In the genomic region with DNA sequence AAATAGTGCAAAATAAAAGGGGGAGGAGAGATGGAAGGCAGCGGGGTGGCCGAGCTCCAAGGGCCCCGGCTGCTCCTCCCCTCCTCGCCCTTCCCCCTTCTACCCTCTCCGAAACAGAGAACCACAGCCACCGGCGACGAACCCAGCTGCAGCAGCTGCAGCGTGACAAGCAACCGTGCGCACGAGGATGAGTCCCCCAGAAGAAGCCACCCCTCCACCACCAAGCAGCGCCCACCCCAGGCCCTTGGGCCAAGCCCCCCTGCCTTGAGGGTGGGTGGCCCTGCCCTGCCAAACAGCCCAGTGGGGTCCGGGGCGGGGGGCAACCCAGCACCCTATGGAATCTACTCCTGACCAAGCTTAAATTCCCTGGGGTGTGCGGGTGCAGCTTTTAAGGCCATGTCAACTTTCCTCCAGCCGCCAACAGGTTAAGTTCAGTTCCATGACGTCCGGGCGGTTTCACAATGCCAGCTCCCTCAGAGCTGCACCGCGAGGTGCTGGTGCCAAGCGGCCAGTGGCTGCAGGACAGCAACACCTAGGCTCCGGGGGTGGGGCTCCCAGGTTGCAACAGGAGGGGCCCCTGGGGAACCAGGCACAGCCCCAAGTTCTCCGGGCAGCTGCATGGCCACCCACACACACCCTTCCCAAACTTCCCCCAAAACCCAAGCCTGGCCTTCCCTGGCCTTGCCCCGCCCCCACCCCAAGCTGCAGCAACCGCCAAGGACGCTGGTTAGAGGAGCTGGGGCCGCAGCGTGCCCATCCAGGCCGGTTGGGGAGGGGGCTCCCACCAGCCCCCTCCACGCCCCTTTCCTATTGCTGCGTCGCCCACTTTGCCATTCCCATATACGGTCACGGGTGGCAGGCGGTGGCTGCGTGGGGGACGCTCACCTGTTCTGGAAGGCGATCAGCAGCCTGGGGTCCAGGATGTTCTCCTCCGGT, we compare ENCODE assay signal across 8 cellular contexts. TPM values are rescaled to one million over a fixed set of nuclear protein-coding genes. Genes with fewer than 3 reads are reported as not detected.
A peak's percentile ranks its signal among the peaks of the same experiment; 100 is the strongest.
DNase-seq lines count a peak whose midpoint lies in the region; ATAC-seq and TF ChIP-seq lines count a peak whose summit lies in the region.

No MANE protein-coding gene starts in this region.

- ATAC-seq in HG03095 (IDR thresholded peaks at IDR 0.05; ENCODE audit: unreplicated experiment): no peak

- H3K79me2 ChIP-seq in hepatocyte: peaks cover 43% of the 10 kb centered on the region

- H3K4me3 ChIP-seq in BLaER1: peak overlapping the region; percentile 86
- H3K4me3 ChIP-seq in adrenal gland: peak overlapping the region in 3 of 4 donors; percentile 22 to 96 (median 49)
- peak overlapping the region; percentile 85 for H3K4me3 ChIP-seq in hepatocyte
- peak overlapping the region; percentile 79 for H3K4me3 ChIP-seq in skeletal muscle cell (ENCODE audit: low read depth, low read length)

- H4K20me1 ChIP-seq in BLaER1: peaks cover 90% of the 10 kb centered on the region
- H4K20me1 ChIP-seq in hepatocyte (ENCODE audit: insufficient read depth, poor library complexity, severe bottlenecking): peaks cover 62% of the 10 kb centered on the region

- peaks cover 27% of the 10 kb centered on the region for H3K36me3 ChIP-seq in BLaER1
- peaks cover 0 to 22% of the 10 kb centered on the region in 2 donors for H3K36me3 ChIP-seq in adrenal gland (replicated peaks in 1 of 2)
- H3K36me3 ChIP-seq in hepatocyte (replicated peaks; ENCODE audit: insufficient read depth, low read depth): no peaks in the 10 kb centered on the region

- H3K27ac ChIP-seq in BLaER1 (peak overlapping the region; percentile 92), adrenal gland (peak overlapping the region in 4 of 5 donors; percentile 62 to 95 (median 76)), hepatocyte (peak overlapping the region; percentile 99)

- H3K27me3 ChIP-seq in BLaER1 (peaks cover 27% of the 10 kb centered on the region), adrenal gland (peaks cover 22% of the 10 kb centered on the region), hepatocyte (peaks cover 25% of the 10 kb centered on the region)

- 17 to 43% (median 23%) methylated on average over 12 to 41 of the region's 41 CpGs for WGBS in adrenal gland, 4 donors
- WGBS in hepatocyte (ENCODE audit: low lambda C conversion rate, missing lambda C conversion rate): 15% methylated on average over 29 of the region's 41 CpGs

- peak overlapping the region; percentile 88 for H3K9ac ChIP-seq in BLaER1

- intact Hi-C loops in adrenal gland (cut with DNase I): loop anchor here in 1 of 2 donors (5.0 kb wide), 1 partner anchor 35 kb away; no protein-coding TSS in a partner anchor

- no peak overlapping the region for H2AFZ ChIP-seq in hepatocyte

- H3K9me2 ChIP-seq in hepatocyte (replicated peaks; ENCODE audit: insufficient read depth): no peaks in the 10 kb centered on the region

- TF ChIP-seq POLR2A in GM19099 (IDR thresholded peaks at IDR 0.05; ENCODE audit: extremely low read depth, insufficient read length, low read depth) (peak; percentile 29), adrenal gland (IDR thresholded peaks at IDR 0.05) (peak in 1 of 2 donors; percentile 82)

- H3K4me1 ChIP-seq in BLaER1 (peaks cover 70% of the 10 kb centered on the region), adrenal gland (replicated peaks in 1 of 2) (peaks cover 36 to 52% of the 10 kb centered on the region in 2 donors), hepatocyte (ENCODE audit: insufficient read depth) (peaks cover 57% of the 10 kb centered on the region)

- TF ChIP-seq CTCF in adrenal gland (IDR thresholded peaks at IDR 0.05) (peak in 4 of 6 experiments; percentile 19 to 50 (median 44)), hepatocyte (IDR thresholded peaks at IDR 0.05; ENCODE audit: poor library complexity) (no peak)

- H3K4me2 ChIP-seq in BLaER1: peak overlapping the region; percentile 100
- H3K4me2 ChIP-seq in hepatocyte: peak overlapping the region; percentile 97

- H3K9me3 ChIP-seq in BLaER1: no peaks in the 10 kb centered on the region
- no peaks in the 10 kb centered on the region for H3K9me3 ChIP-seq in adrenal gland (replicated peaks in 1 of 3)
- H3K9me3 ChIP-seq in hepatocyte (ENCODE audit: low read depth): no peaks in the 10 kb centered on the region

- DNase-seq in NCI-H526 (lab: John Stamatoyannopoulos, UW) (peak; percentile 62 to 81), adrenal gland (peak; percentile 88 to 96 (median 95)), hepatocyte (ENCODE audit: low spot score) (peak; percentile 89), skeletal muscle cell (ENCODE audit: low read depth) (no peak), cortex of kidney (lab: John Stamatoyannopoulos, UW) (no peak)

RNA-seq across cellular contexts. Expression of a gene that starts 2.0 kb away (rescaled TPM):
- total RNA-seq in adrenal gland: 10 to 100 TPM; 15.1 to 39.3 (median 25.0) TPM
- 10 to 100 TPM in 1 of 3 donors, 1 to 10 TPM in 2; 5.4 to 10.1 (median 7.6) TPM for polyA plus RNA-seq in adrenal gland
- total RNA-seq in hepatocyte: 49.6 and 56.1 TPM in 2 replicates
- polyA plus RNA-seq in hepatocyte: 74.3 and 86.7 TPM in 2 replicates

RNA-seq across cellular contexts. Expression of a gene that starts 40.3 kb away (rescaled TPM):
- 10 to 100 TPM in 1 of 8 donors, 1 to 10 TPM in 6, under 1 TPM in 1; 0.85 to 10.6 (median 5.5) TPM for total RNA-seq in adrenal gland
- polyA plus RNA-seq in adrenal gland: 1 to 10 TPM; 1.0 to 7.4 (median 4.4) TPM
- total RNA-seq in hepatocyte: 4.3 and 8.6 TPM in 2 replicates
- 6.5 and 8.3 TPM in 2 replicates for polyA plus RNA-seq in hepatocyte

RNA-seq across cellular contexts. Expression of a gene that starts 59.3 kb away (rescaled TPM):
- total RNA-seq in adrenal gland: 1 to 10 TPM in 2 of 8 donors, under 1 TPM in 6; 0.06 to 1.8 (median 0.69) TPM
- under 1 TPM; 0.26 to 0.97 (median 0.88) TPM for polyA plus RNA-seq in adrenal gland
- 11.8 and 16.3 TPM in 2 replicates for total RNA-seq in hepatocyte
- polyA plus RNA-seq in hepatocyte: 8.6 and 11.6 TPM in 2 replicates

Comparison
In these comparisons a context has a peak if more than half of its experiments do, and no peak if none do; other contexts are left out.
1. DNase-seq: peak in NCI-H526 (2 of 2), adrenal gland (7 of 7) and hepatocyte (single experiment); none in skeletal muscle cell (single experiment) and cortex of kidney (single experiment).
2. Peak in every context shown above with its lines, with median percentiles within 50 percentile points of each other: H3K27ac ChIP-seq and H3K4me3 ChIP-seq.